21 cellular contexts compared by ENCODE assay signal in the genomic region with DNA sequence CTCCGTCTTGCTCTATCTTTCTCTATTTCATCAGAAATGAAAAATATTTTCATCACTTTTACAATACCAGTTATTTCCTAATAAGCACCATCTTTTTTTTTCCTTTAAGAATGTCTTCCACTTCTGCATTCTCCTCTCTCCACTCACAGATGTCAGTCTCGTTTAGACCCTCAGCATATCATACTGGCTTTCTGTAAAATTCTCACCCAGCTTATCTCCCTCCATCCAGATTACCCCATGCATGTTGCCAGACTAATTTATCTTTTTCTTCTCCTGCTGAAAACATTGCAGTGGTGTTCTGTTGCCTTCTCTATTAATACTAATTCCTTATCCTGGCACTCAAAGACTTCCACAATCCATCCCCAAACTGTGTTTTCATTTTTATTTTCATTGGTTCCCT.
DNase-seq lines count a peak whose midpoint lies in the region; ATAC-seq and TF ChIP-seq lines count a peak whose summit lies in the region.
"Had no signal": no experiment of that assay in that cellular context is flagged by ENCODE, and none has a peak within 500 bp of the region (broad histone marks: within the 10 kb centered on the region; RNA-seq: fewer than 3 reads in every experiment).

No MANE protein-coding gene starts in this region.

- H3K36me3 ChIP-seq in GM23338 (ENCODE audit: insufficient read depth) (no peaks in the 10 kb centered on the region), mesendoderm (ENCODE audit: control insufficient read depth, insufficient read depth, low read length) (no peaks in the 10 kb centered on the region), smooth muscle cell (ENCODE audit: low read depth) (no peaks in the 10 kb centered on the region), PC-3 (ENCODE audit: low read depth, low read length) (no peaks in the 10 kb centered on the region)
- H3K36me3 ChIP-seq: BE2C, BLaER1 had no signal

- ATAC-seq in GM23338 (no peak), PC-3 (no peak)

- H3K9me2 ChIP-seq in GM23338 (ENCODE audit: insufficient read depth) (peaks cover 3% of the 10 kb centered on the region; the same call in 1 of the 2 replicates), PC-3 (replicated peaks; ENCODE audit: low read length) (no peaks in the 10 kb centered on the region)

- H3K4me3 Mint-ChIP-seq in GM23338: no peak overlapping the region
- H3K4me3 Mint-ChIP-seq: CD14-positive monocyte; CD4-positive, alpha-beta memory T cell; CD4-positive, CD25-positive, alpha-beta regulatory T cell; CD8-positive, alpha-beta memory T cell had no signal

- H3K9ac ChIP-seq in mesendoderm (ENCODE audit: low read length): no peak overlapping the region
- H3K9ac ChIP-seq in smooth muscle cell (ENCODE audit: low read depth): no peak overlapping the region
- no peak overlapping the region for H3K9ac ChIP-seq in PC-3 (ENCODE audit: low read length)
- H3K9ac ChIP-seq: BLaER1 had no signal

- H3K79me2 ChIP-seq in GM23338 (replicated peaks; ENCODE audit: insufficient read depth) (no peaks in the 10 kb centered on the region), mesendoderm (ENCODE audit: control insufficient read depth, insufficient read depth, low read length) (no peaks in the 10 kb centered on the region), smooth muscle cell (ENCODE audit: low read depth) (no peaks in the 10 kb centered on the region), PC-3 (ENCODE audit: low read length) (no peaks in the 10 kb centered on the region)

- no peaks in the 10 kb centered on the region for H3K79me1 ChIP-seq in mesendoderm (ENCODE audit: low read length)

- H2BK5ac ChIP-seq in mesendoderm (ENCODE audit: low read length): no peak overlapping the region

- H3K27ac Mint-ChIP-seq in GM23338: no peak overlapping the region
- H3K27ac Mint-ChIP-seq: CD14-positive monocyte; CD4-positive, alpha-beta memory T cell; CD4-positive, CD25-positive, alpha-beta regulatory T cell; CD8-positive, alpha-beta memory T cell had no signal

- no peaks in the 10 kb centered on the region for H3K9me3 Mint-ChIP-seq in GM23338
- H3K9me3 Mint-ChIP-seq: CD8-positive, alpha-beta memory T cell had no signal

- H3K27me3 ChIP-seq in GM23338 (ENCODE audit: insufficient read depth) (no peaks in the 10 kb centered on the region), mesendoderm (ENCODE audit: insufficient read depth, low read length, poor library complexity) (no peaks in the 10 kb centered on the region), smooth muscle cell (ENCODE audit: low read depth) (no peaks in the 10 kb centered on the region), PC-3 (ENCODE audit: low read length) (no peaks in the 10 kb centered on the region)
- H3K27me3 ChIP-seq: BE2C, BLaER1 had no signal

- TF ChIP-seq CTCF in GM23338 (conservative IDR thresholded peaks at IDR 0.05; ENCODE audit: low read depth in 2 of 2): no peak
- no peak for TF ChIP-seq CTCF in smooth muscle cell (IDR thresholded peaks at IDR 0.05; ENCODE audit: borderline replicate concordance, insufficient read depth, poor library complexity, severe bottlenecking)
- TF ChIP-seq CTCF in PC-3 (conservative IDR thresholded peaks at IDR 0.05; ENCODE audit: low read depth, low read length): no peak

- no peaks in the 10 kb centered on the region for H3K27me3 Mint-ChIP-seq in GM23338 (ENCODE audit: insufficient read depth, low read depth, poor library complexity)
- H3K27me3 Mint-ChIP-seq: CD4-positive, CD25-positive, alpha-beta regulatory T cell had no signal

- H3K4ac ChIP-seq in mesendoderm (ENCODE audit: low read depth, low read length): no peak overlapping the region

- no peak overlapping the region for H2AK5ac ChIP-seq in mesendoderm (ENCODE audit: low read length)

- POLR2A ChIA-PET in PC-3 (lab: Charles Lee; ENCODE audit: unreplicated experiment): no interaction called here

- H3K36me3 Mint-ChIP-seq in GM23338 (ENCODE audit: low read depth): no peaks in the 10 kb centered on the region
- H3K36me3 Mint-ChIP-seq: CD14-positive monocyte; CD4-positive, alpha-beta memory T cell; CD4-positive, CD25-positive, alpha-beta regulatory T cell; CD8-positive, alpha-beta memory T cell had no signal

- CTCF ChIA-PET in PC-3 (lab: Charles Lee): no interaction called here

- DNase-seq in GM23338 (ENCODE audit: low spot score): no peak
- DNase-seq in OCI-M1 (lab: John Stamatoyannopoulos, UW): peak; percentile 30
- peak; percentile 57 for DNase-seq in mesendoderm
- no peak for DNase-seq in smooth muscle cell (lab: John Stamatoyannopoulos, UW; ENCODE audit: unreplicated experiment)
- no peak for DNase-seq in PC-3
- DNase-seq: 8988T; ACHN; BE2C; C1 segment of cervical spinal cord; CD4-positive, alpha-beta memory T cell; CD4-positive, CD25-positive, alpha-beta regulatory T cell; CD8-positive, alpha-beta memory T cell; COR-L47; DMS 273 treated with DMSO at 0.1 percent for 48 hours; DMS153; DMS53; DMS79; DND-41; GF-D8 had no signal

- no peak overlapping the region for H3K18ac ChIP-seq in mesendoderm (ENCODE audit: low read length)

- WGBS in mesendoderm (ENCODE audit: extremely low coverage, insufficient coverage, low lambda C conversion rate): no CpG with 5 or more reads among the region's 2 CpGs
- 49% methylated on average over 2 of the region's 2 CpGs for WGBS in smooth muscle cell (ENCODE audit: low lambda C conversion rate)

- no peak overlapping the region for H2BK120ac ChIP-seq in mesendoderm (ENCODE audit: low read depth, low read length)

- no peak overlapping the region; the same call in 1 of the 2 replicates for H3K27ac ChIP-seq in GM23338 (ENCODE audit: low read depth)
- no peak overlapping the region for H3K27ac ChIP-seq in mesendoderm (ENCODE audit: low read depth, low read length)
- no peak overlapping the region for H3K27ac ChIP-seq in smooth muscle cell (ENCODE audit: low read depth)
- H3K27ac ChIP-seq in PC-3 (ENCODE audit: low read length): no peak overlapping the region
- H3K27ac ChIP-seq: BLaER1 had no signal

- H4K8ac ChIP-seq in mesendoderm (ENCODE audit: low read depth, low read length): no peak overlapping the region

- BruUV-seq in PC-3 (replicated peaks; lab: Mats Ljungman, UMichigan): no TSS peak

- H3K4me3 ChIP-seq in GM23338: no peak overlapping the region
- no peak overlapping the region for H3K4me3 ChIP-seq in mesendoderm (ENCODE audit: low read length)
- no peak overlapping the region for H3K4me3 ChIP-seq in smooth muscle cell
- no peak overlapping the region for H3K4me3 ChIP-seq in PC-3 (ENCODE audit: low read length)
- H3K4me3 ChIP-seq: BLaER1 had no signal

- H3F3A ChIP-seq in GM23338 (replicated peaks; ENCODE audit: low read depth) (no peaks in the 10 kb centered on the region), smooth muscle cell (ENCODE audit: low read depth) (no peaks in the 10 kb centered on the region), PC-3 (ENCODE audit: low read length, unreplicated experiment) (no peaks in the 10 kb centered on the region)

- intact Hi-C loops in PC-3 (cut with micrococcal nuclease): no loop called here

- H3K4me2 ChIP-seq in GM23338 (peak overlapping the region; percentile 44; the same call in 1 of the 2 replicates), mesendoderm (ENCODE audit: low read length) (no peak overlapping the region), smooth muscle cell (no peak overlapping the region), PC-3 (ENCODE audit: low read length) (no peak overlapping the region)
- H3K4me2 ChIP-seq: BLaER1 had no signal

- H3K4me1 ChIP-seq in GM23338 (ENCODE audit: insufficient read depth) (peaks cover 21% of the 10 kb centered on the region), mesendoderm (ENCODE audit: control insufficient read depth, low read depth, low read length) (no peaks in the 10 kb centered on the region), smooth muscle cell (ENCODE audit: low read depth) (no peaks in the 10 kb centered on the region), PC-3 (ENCODE audit: insufficient read depth, low read length) (no peaks in the 10 kb centered on the region)
- H3K4me1 ChIP-seq: BLaER1 had no signal

- no peak overlapping the region for H3K23ac ChIP-seq in mesendoderm (ENCODE audit: low read length)

- H2AFZ ChIP-seq in GM23338 (0 out of 2 replicates have a peak overlapping the region, but pooled peaks have one; percentile 1), smooth muscle cell (ENCODE audit: low read depth) (no peak overlapping the region), PC-3 (ENCODE audit: low read length) (no peak overlapping the region)

- no peak overlapping the region for H4K5ac ChIP-seq in mesendoderm (ENCODE audit: low read length)

- peaks cover 3% of the 10 kb centered on the region; the same call in 2 of the 3 replicates for H3K4me1 Mint-ChIP-seq in GM23338
- H3K4me1 Mint-ChIP-seq: CD14-positive monocyte; CD4-positive, alpha-beta memory T cell; CD4-positive, CD25-positive, alpha-beta regulatory T cell; CD8-positive, alpha-beta memory T cell had no signal

- H3K56ac ChIP-seq in mesendoderm (ENCODE audit: low read length): no peak overlapping the region

- H2BK15ac ChIP-seq in mesendoderm (replicated peaks; ENCODE audit: low read depth): no peak overlapping the region

- H3K9me3 ChIP-seq in smooth muscle cell (replicated peaks; ENCODE audit: low read depth): no peaks in the 10 kb centered on the region
- H3K9me3 ChIP-seq in PC-3 (ENCODE audit: low read length): no peaks in the 10 kb centered on the region
- H3K9me3 ChIP-seq: BE2C, BLaER1 had no signal

- H4K20me1 ChIP-seq in GM23338 (replicated peaks; ENCODE audit: insufficient read depth) (no peaks in the 10 kb centered on the region), smooth muscle cell (ENCODE audit: low read depth) (no peaks in the 10 kb centered on the region), PC-3 (ENCODE audit: low read length) (no peaks in the 10 kb centered on the region)
- H4K20me1 ChIP-seq: BLaER1 had no signal

TF ChIP-seq in GM23338, 12 proteins besides CTCF, POLR2A, EP300 and RAD21:
- TF ChIP-seq EZH2phosphoT487 (IDR thresholded peaks at IDR 0.05; ENCODE audit: unreplicated experiment): no peak

Comparison
In these comparisons a context has a peak if more than half of its experiments do, and no peak if none do; other contexts are left out.
1. DNase-seq: peak in OCI-M1 (single experiment) and mesendoderm (single experiment); none in GM23338 (single experiment), smooth muscle cell (single experiment) and PC-3 (single experiment).